ENCODE assay signal across 15 cellular contexts in the genomic region with DNA sequence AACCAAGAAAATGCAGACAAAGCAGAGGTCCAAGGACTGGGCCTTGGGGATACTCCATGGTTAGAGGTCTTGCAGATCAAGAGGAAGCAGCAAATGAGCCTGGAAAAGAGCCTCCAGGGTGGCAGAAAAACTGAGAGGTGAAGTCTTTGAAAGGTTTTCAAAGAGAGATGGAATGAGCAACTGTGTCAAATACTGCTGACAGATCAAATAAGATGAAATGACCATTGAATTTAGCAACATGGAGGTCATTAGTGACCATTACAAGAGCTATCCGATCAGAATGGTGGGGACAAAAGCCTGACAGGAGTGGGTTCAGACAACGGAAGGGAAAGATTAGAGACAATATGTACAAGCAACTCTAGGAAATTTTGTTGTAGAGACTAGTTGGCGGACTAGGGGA. TPM values are rescaled to one million over a fixed set of nuclear protein-coding genes. Genes with fewer than 3 reads are reported as not detected.
DNase-seq lines count a peak whose midpoint lies in the region; ATAC-seq and TF ChIP-seq lines count a peak whose summit lies in the region.
"Had no signal": no experiment of that assay in that cellular context is flagged by ENCODE, and none has a peak within 500 bp of the region (broad histone marks: within the 10 kb centered on the region; RNA-seq: fewer than 3 reads in every experiment).

No MANE protein-coding gene starts in this region.

- peaks cover 35% of the 10 kb centered on the region for H3K36me3 ChIP-seq in PC-9 (ENCODE audit: low read depth)
- H3K36me3 ChIP-seq in thyroid gland, result peaks cover 15% of the 10 kb centered on the region in 2 donors
- peaks cover 21% of the 10 kb centered on the region in 2 experiments for H3K36me3 ChIP-seq in SK-N-SH (replicated peaks in 1 of 2; ENCODE audit: control insufficient read depth in 1 of 2, insufficient read depth in 2 of 2, low read length in 1 of 2)

- no TSS peak for BruUV-seq in PC-9 (replicated peaks; lab: Mats Ljungman, UMichigan)

- H3K79me2 ChIP-seq in PC-9 (ENCODE audit: low read depth) (peaks cover 78% of the 10 kb centered on the region), SK-N-SH (ENCODE audit: insufficient read depth) (peaks cover 69% of the 10 kb centered on the region)

- H3K4me1 ChIP-seq in PC-9 (replicated peaks; ENCODE audit: insufficient read depth), result peaks cover 29% of the 10 kb centered on the region
- H3K4me1 ChIP-seq in thyroid gland, result peaks cover 19 to 25% of the 10 kb centered on the region in 2 donors
- peaks cover 12 to 13% of the 10 kb centered on the region in 2 experiments; a peak in 3 of 4 replicates for H3K4me1 ChIP-seq in SK-N-SH (ENCODE audit: control insufficient read depth in 1 of 2, insufficient read depth in 2 of 2, low read depth in 1 of 2, low read length in 1 of 2)

- 97 to 98% methylated on average over 3 of the region's 3 CpGs for WGBS in thyroid gland, 2 donors
- 94% methylated on average over 3 of the region's 3 CpGs for WGBS in SK-N-SH (ENCODE audit: low lambda C conversion rate)

- no peak for DNase-seq in activated T-cell treated with anti-CD3 and anti-CD28 coated beads, Interleukin-2, amount 50 U/mL, for 72 hours
- DNase-seq in activated T-cell treated with anti-CD3 and anti-CD28 coated beads for 4 hours, result no peak
- no peak for DNase-seq in PC-9
- DNase-seq in chondrocyte (ENCODE audit: low spot score), result no peak
- DNase-seq in stimulated activated effector memory CD8-positive, alpha-beta T cell treated with anti-CD3 and anti-CD28 coated beads, Interleukin-12 subunit alpha, Interleukin-12 subunit beta, amount 100 ng/mL, for 72 hours (ENCODE audit: low spot score in 2 of 2), result no peak
- DNase-seq in thyroid gland, result no peak
- no peak for DNase-seq in SK-N-SH
- DNase-seq: activated CD4-positive, alpha-beta T cell treated with anti-CD3 and anti-CD28 coated beads for 1 hour; EL; esophagus squamous epithelium; Kasumi-1; NCI-H2081; posterior cingulate gyrus; stimulated activated CD8-positive, alpha-beta memory T cell treated with anti-CD3 and anti-CD28 coated beads, Interleukin-4, amount 100 ng/mL, for 48 hours had no signal

- H3K27me3 Mint-ChIP-seq in activated T-cell treated with anti-CD3 and anti-CD28 coated beads, Interleukin-2, amount 50 U/mL, for 72 hours (ENCODE audit: low read depth), result no peaks in the 10 kb centered on the region
- H3K27me3 Mint-ChIP-seq in chondrocyte (ENCODE audit: low read depth), result no peaks in the 10 kb centered on the region

- no peak overlapping the region for H3K9ac ChIP-seq in SK-N-SH

- peak overlapping the region; percentile 95 to 99 for H3K4me3 Mint-ChIP-seq in activated T-cell treated with anti-CD3 and anti-CD28 coated beads, Interleukin-2, amount 50 U/mL, for 72 hours
- H3K4me3 Mint-ChIP-seq in chondrocyte (ENCODE audit: unreplicated experiment), result peak overlapping the region; percentile 93
- peak overlapping the region; percentile 96 for H3K4me3 Mint-ChIP-seq in stimulated activated effector memory CD8-positive, alpha-beta T cell treated with anti-CD3 and anti-CD28 coated beads, Interleukin-12 subunit alpha, Interleukin-12 subunit beta, amount 100 ng/mL, for 72 hours

- H3K4me1 Mint-ChIP-seq in activated T-cell treated with anti-CD3 and anti-CD28 coated beads, Interleukin-2, amount 50 U/mL, for 72 hours (ENCODE audit: low read depth), result peaks cover 67% of the 10 kb centered on the region
- peaks cover 60% of the 10 kb centered on the region for H3K4me1 Mint-ChIP-seq in chondrocyte (ENCODE audit: low read depth)
- H3K4me1 Mint-ChIP-seq in stimulated activated effector memory CD8-positive, alpha-beta T cell treated with anti-CD3 and anti-CD28 coated beads, Interleukin-12 subunit alpha, Interleukin-12 subunit beta, amount 100 ng/mL, for 72 hours, result peaks cover 52% of the 10 kb centered on the region

- H3K4me3 ChIP-seq in PC-9 (peak overlapping the region; percentile 97), thyroid gland (replicated peaks in 1 of 3) (no peak overlapping the region), SK-N-SH (ENCODE audit: low read depth in 2 of 2, low read length in 1 of 2) (no peak overlapping the region)

- H3K27ac ChIP-seq in PC-9 (no peak overlapping the region), thyroid gland (no peak overlapping the region), SK-N-SH (ENCODE audit: low read depth in 2 of 2, low read length in 1 of 2) (no peak overlapping the region)

- H3K27me3 ChIP-seq in PC-9 (ENCODE audit: insufficient read depth, low read depth) (no peaks in the 10 kb centered on the region), thyroid gland (no peaks in the 10 kb centered on the region), SK-N-SH (ENCODE audit: insufficient read depth) (no peaks in the 10 kb centered on the region)
- H3K27me3 ChIP-seq: esophagus squamous epithelium had no signal

- peaks cover 29% of the 10 kb centered on the region for H4K20me1 ChIP-seq in PC-9 (ENCODE audit: insufficient read depth)
- peaks cover 12% of the 10 kb centered on the region; the same call in 1 of the 2 replicates for H4K20me1 ChIP-seq in SK-N-SH (ENCODE audit: insufficient read depth)

- CTCF ChIA-PET in PC-9 (lab: Charles Lee), result interaction anchor here (0.6 kb wide), 1 partner anchor 21 kb away, joined by 3 read pairs; no protein-coding TSS in a partner anchor
- CTCF ChIA-PET in SK-N-SH (lab: Yijun Ruan, JAX), result interaction anchor here (1.0 kb wide), 1 partner anchor 182 kb away, joined by 3 read pairs; no protein-coding TSS in a partner anchor

- TF ChIP-seq EP300 in SK-N-SH (IDR thresholded peaks at IDR 0.05; ENCODE audit: borderline replicate concordance in 1 of 2, low read depth in 1 of 2, low read length in 1 of 2), result no peak

- no peak for TF ChIP-seq POLR2A in thyroid gland (IDR thresholded peaks at IDR 0.05)

- intact Hi-C loops in PC-9 (cut with micrococcal nuclease; ENCODE audit: unreplicated experiment) (loop anchor here (5.0 kb wide), 1 partner anchor 213 kb away; no protein-coding TSS in a partner anchor), thyroid gland (cut with DNase I) (no loop called here)

- ATAC-seq in activated T-cell treated with anti-CD3 and anti-CD28 coated beads, Interleukin-2, amount 50 U/mL, for 72 hours (replicated peaks in 1 of 2), result no peak
- no peak for ATAC-seq in stimulated activated effector memory CD8-positive, alpha-beta T cell treated with anti-CD3 and anti-CD28 coated beads, Interleukin-12 subunit alpha, Interleukin-12 subunit beta, amount 100 ng/mL, for 72 hours
- ATAC-seq in GM21529 (IDR thresholded peaks at IDR 0.05; ENCODE audit: unreplicated experiment), result no peak

- no peaks in the 10 kb centered on the region for H3K9me2 ChIP-seq in PC-9 (ENCODE audit: insufficient read depth)
- H3K9me2 ChIP-seq in SK-N-SH, result no peaks in the 10 kb centered on the region

- peak overlapping the region; percentile 99 for H3K27ac Mint-ChIP-seq in activated T-cell treated with anti-CD3 and anti-CD28 coated beads, Interleukin-2, amount 50 U/mL, for 72 hours
- H3K27ac Mint-ChIP-seq in chondrocyte (ENCODE audit: unreplicated experiment), result no peak overlapping the region
- H3K27ac Mint-ChIP-seq in stimulated activated effector memory CD8-positive, alpha-beta T cell treated with anti-CD3 and anti-CD28 coated beads, Interleukin-12 subunit alpha, Interleukin-12 subunit beta, amount 100 ng/mL, for 72 hours, result peak overlapping the region; percentile 99

- POLR2A ChIA-PET in PC-9 (lab: Charles Lee; ENCODE audit: unreplicated experiment) (interaction anchor here (0.6 kb wide), 1 partner anchor 388 kb away, joined by 11 read pairs; no protein-coding TSS in a partner anchor), SK-N-SH (lab: Yijun Ruan, JAX) (no interaction called here)

- peaks cover 36% of the 10 kb centered on the region for H3F3A ChIP-seq in PC-9 (ENCODE audit: insufficient read depth, low read depth)
- H3F3A ChIP-seq in SK-N-SH (replicated peaks; ENCODE audit: insufficient read depth), result peaks cover 16% of the 10 kb centered on the region

- H3K9me3 Mint-ChIP-seq in activated T-cell treated with anti-CD3 and anti-CD28 coated beads, Interleukin-2, amount 50 U/mL, for 72 hours, result no peaks in the 10 kb centered on the region
- no peaks in the 10 kb centered on the region for H3K9me3 Mint-ChIP-seq in chondrocyte (ENCODE audit: low read depth)
- H3K9me3 Mint-ChIP-seq in stimulated activated effector memory CD8-positive, alpha-beta T cell treated with anti-CD3 and anti-CD28 coated beads, Interleukin-12 subunit alpha, Interleukin-12 subunit beta, amount 100 ng/mL, for 72 hours, result no peaks in the 10 kb centered on the region

- H3K36me3 Mint-ChIP-seq in activated T-cell treated with anti-CD3 and anti-CD28 coated beads, Interleukin-2, amount 50 U/mL, for 72 hours (ENCODE audit: insufficient read depth in 2 of 2), result peaks cover 16 to 31% of the 10 kb centered on the region in 2 donors
- peaks cover 10% of the 10 kb centered on the region for H3K36me3 Mint-ChIP-seq in chondrocyte (ENCODE audit: low read depth)
- peaks cover 37% of the 10 kb centered on the region for H3K36me3 Mint-ChIP-seq in stimulated activated effector memory CD8-positive, alpha-beta T cell treated with anti-CD3 and anti-CD28 coated beads, Interleukin-12 subunit alpha, Interleukin-12 subunit beta, amount 100 ng/mL, for 72 hours

- TF ChIP-seq RAD21 in SK-N-SH (IDR thresholded peaks at IDR 0.05; ENCODE audit: low read length), result no peak

- no peak for TF ChIP-seq CTCF in PC-9 (conservative IDR thresholded peaks at IDR 0.05)
- TF ChIP-seq CTCF in chondrocyte (IDR thresholded peaks at IDR 0.05), result no peak
- TF ChIP-seq CTCF in thyroid gland (IDR thresholded peaks at IDR 0.05), result no peak
- TF ChIP-seq CTCF in SK-N-SH (IDR thresholded peaks at IDR 0.05), result no peak

- H3K9me3 ChIP-seq in PC-9 (ENCODE audit: insufficient read depth, low read depth) (no peaks in the 10 kb centered on the region), thyroid gland (no peaks in the 10 kb centered on the region), SK-N-SH (no peaks in the 10 kb centered on the region)
- H3K9me3 ChIP-seq: esophagus squamous epithelium had no signal

- H3K4me2 ChIP-seq in PC-9 (peak overlapping the region; percentile 99), SK-N-SH (no peak overlapping the region)

- no peak overlapping the region for H2AFZ ChIP-seq in PC-9
- H2AFZ ChIP-seq in SK-N-SH (ENCODE audit: low read depth), result no peak overlapping the region

RNA-seq across cellular contexts. Expression of a gene that starts 1.5 kb away (rescaled TPM):
- 10 to 100 TPM; 12.3 to 15.5 TPM for total RNA-seq in activated T-cell treated with anti-CD3 and anti-CD28 coated beads, Interleukin-2, amount 50 U/mL, for 72 hours
- 20.5 and 27.1 TPM in 2 replicates for total RNA-seq in PC-9 (2021)
- total RNA-seq in chondrocyte, result 15.6 to 19.7 TPM (median 16.5 TPM) in 3 replicates
- total RNA-seq in thyroid gland, result 10 to 100 TPM; 22.7 to 32.1 (median 27.1) TPM
- 3.8 and 7.7 TPM in 2 replicates for polyA plus RNA-seq in SK-N-SH (2012; rRNA removed)
- 5.0 and 5.8 TPM in 2 replicates for polyA plus RNA-seq in SK-N-SH (2012; cell fraction: cytosol; rRNA removed)
- 8.8 and 26.5 TPM in 2 replicates for polyA plus RNA-seq in SK-N-SH (2012; cell fraction: nucleus; rRNA removed)

RNA-seq across cellular contexts. Expression of a gene that starts 1.9 kb away (rescaled TPM):
- 1,000 to 10,000 TPM; 1,242 to 1,391 TPM for total RNA-seq in activated T-cell treated with anti-CD3 and anti-CD28 coated beads, Interleukin-2, amount 50 U/mL, for 72 hours
- total RNA-seq in PC-9 (2021), result 1,269 and 1,616 TPM in 2 replicates
- total RNA-seq in chondrocyte, result 545 to 650 TPM (median 580 TPM) in 3 replicates
- 1,000 to 10,000 TPM in 2 of 4 donors, 100 to 1,000 TPM in 2; 529 to 1,905 (median 1,352) TPM for total RNA-seq in thyroid gland
- polyA plus RNA-seq in SK-N-SH (2012; rRNA removed), result 1,777 and 2,471 TPM in 2 replicates
- 3,120 and 3,746 TPM in 2 replicates for polyA plus RNA-seq in SK-N-SH (2012; cell fraction: cytosol; rRNA removed)
- 421 and 492 TPM in 2 replicates for polyA plus RNA-seq in SK-N-SH (2012; cell fraction: nucleus; rRNA removed)

RNA-seq across cellular contexts. Expression of a gene that starts 38.5 kb away (rescaled TPM):
- 10 to 100 TPM; 49.8 to 55.7 TPM for total RNA-seq in activated T-cell treated with anti-CD3 and anti-CD28 coated beads, Interleukin-2, amount 50 U/mL, for 72 hours
- total RNA-seq in PC-9 (2021) (44.6 and 52.0 TPM in 2 replicates), chondrocyte (18.3 to 20.6 TPM (median 20.5 TPM) in 3 replicates), thyroid gland (10 to 100 TPM; 19.6 to 33.5 (median 27.8) TPM)
- polyA plus RNA-seq in SK-N-SH (2012; rRNA removed), result 12.9 and 14.1 TPM in 2 replicates
- 13.3 and 18.4 TPM in 2 replicates for polyA plus RNA-seq in SK-N-SH (2012; cell fraction: cytosol; rRNA removed)
- polyA plus RNA-seq in SK-N-SH (2012; cell fraction: nucleus; rRNA removed), result 15.5 and 24.3 TPM in 2 replicates
